In the genomic region with DNA sequence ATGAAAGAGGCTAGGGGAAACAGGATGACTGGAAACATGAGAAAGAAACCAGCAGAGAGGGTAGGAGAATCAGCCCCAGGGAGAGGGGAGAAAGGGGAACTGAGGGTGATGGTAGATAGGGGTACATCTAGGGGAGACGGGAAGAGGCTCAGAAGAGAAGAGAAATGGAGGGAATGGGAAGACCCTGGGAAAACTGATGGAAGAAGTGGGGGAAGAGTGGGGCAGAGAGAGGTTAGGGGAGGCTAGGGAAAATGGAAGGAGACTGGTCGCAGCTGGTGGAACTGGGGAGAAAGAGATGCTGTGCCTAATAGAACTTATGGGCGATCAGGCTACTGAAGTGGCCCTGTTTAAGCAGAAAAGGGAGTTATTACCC, we compare ENCODE assay signal across 1 cellular context.
TF ChIP-seq lines count a peak whose summit lies in the region.

No MANE protein-coding gene starts in this region.

TF ChIP-seq in GM12878, 131 proteins besides CTCF, POLR2A, EP300 and RAD21 (continued from another document):
- TF ChIP-seq, protein P1, sequence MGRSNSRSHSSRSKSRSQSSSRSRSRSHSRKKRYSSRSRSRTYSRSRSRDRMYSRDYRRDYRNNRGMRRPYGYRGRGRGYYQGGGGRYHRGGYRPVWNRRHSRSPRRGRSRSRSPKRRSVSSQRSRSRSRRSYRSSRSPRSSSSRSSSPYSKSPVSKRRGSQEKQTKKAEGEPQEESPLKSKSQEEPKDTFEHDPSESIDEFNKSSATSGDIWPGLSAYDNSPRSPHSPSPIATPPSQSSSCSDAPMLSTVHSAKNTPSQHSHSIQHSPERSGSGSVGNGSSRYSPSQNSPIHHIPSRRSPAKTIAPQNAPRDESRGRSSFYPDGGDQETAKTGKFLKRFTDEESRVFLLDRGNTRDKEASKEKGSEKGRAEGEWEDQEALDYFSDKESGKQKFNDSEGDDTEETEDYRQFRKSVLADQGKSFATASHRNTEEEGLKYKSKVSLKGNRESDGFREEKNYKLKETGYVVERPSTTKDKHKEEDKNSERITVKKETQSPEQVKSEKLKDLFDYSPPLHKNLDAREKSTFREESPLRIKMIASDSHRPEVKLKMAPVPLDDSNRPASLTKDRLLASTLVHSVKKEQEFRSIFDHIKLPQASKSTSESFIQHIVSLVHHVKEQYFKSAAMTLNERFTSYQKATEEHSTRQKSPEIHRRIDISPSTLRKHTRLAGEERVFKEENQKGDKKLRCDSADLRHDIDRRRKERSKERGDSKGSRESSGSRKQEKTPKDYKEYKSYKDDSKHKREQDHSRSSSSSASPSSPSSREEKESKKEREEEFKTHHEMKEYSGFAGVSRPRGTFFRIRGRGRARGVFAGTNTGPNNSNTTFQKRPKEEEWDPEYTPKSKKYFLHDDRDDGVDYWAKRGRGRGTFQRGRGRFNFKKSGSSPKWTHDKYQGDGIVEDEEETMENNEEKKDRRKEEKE (IDR thresholded peaks at IDR 0.05) = no peak
